ENCODE assay signal across 23 cellular contexts in genomic region chr19:16303755-16304154, GRCh38. TPM values are rescaled to one million over a fixed set of nuclear protein-coding genes. Genes with fewer than 3 reads are reported as not detected.
DNase-seq lines count a peak whose midpoint lies in the region; ATAC-seq and TF ChIP-seq lines count a peak whose summit lies in the region.
"Had no signal": no experiment of that assay in that cellular context is flagged by ENCODE, and none has a peak within 500 bp of the region (broad histone marks: within the 10 kb centered on the region; RNA-seq: fewer than 3 reads in every experiment).

No MANE protein-coding gene starts in this region.

- H2BK120ac ChIP-seq in trophoblast cell (ENCODE audit: insufficient read depth, low read length, poor library complexity) = no peak overlapping the region

- no peak overlapping the region for H4K91ac ChIP-seq in trophoblast cell (ENCODE audit: low read depth, low read length)

- H3K9ac ChIP-seq in trophoblast cell (ENCODE audit: low read length) = peak overlapping the region; percentile 53
- H3K9ac ChIP-seq: BLaER1 had no signal

- H2BK12ac ChIP-seq in trophoblast cell (ENCODE audit: low read length) = no peak overlapping the region

- H3K9me3 ChIP-seq in trophoblast cell (ENCODE audit: insufficient read depth, low read depth, low read length) = no peaks in the 10 kb centered on the region
- H3K9me3 ChIP-seq: BLaER1, Caco-2, MG63 had no signal

- no peak overlapping the region for H2AK5ac ChIP-seq in trophoblast cell (ENCODE audit: low read length)

- no peak overlapping the region for H4K12ac ChIP-seq in trophoblast cell (ENCODE audit: low read depth, low read length)

- H3K23ac ChIP-seq in trophoblast cell (ENCODE audit: low read length) = no peak overlapping the region

- no peak overlapping the region for H4K8ac ChIP-seq in trophoblast cell (ENCODE audit: low read depth, low read length)

- DNase-seq in Ammon's horn (ENCODE audit: low spot score) (peak; percentile 27), left ventricle myocardium superior (peak; percentile 43), trophoblast cell (no peak), SK-N-DZ (ENCODE audit: low spot score) (no peak), NCI-H345 (lab: John Stamatoyannopoulos, UW) (no peak), amniotic stem cell (lab: John Stamatoyannopoulos, UW) (no peak), NCI-H524 treated with DMSO at 0.1 percent for 48 hours (lab: John Stamatoyannopoulos, UW) (no peak)
- DNase-seq: activated CD4-positive, alpha-beta memory T cell treated with anti-CD3 and anti-CD28 coated beads for 36 hours; activated CD8-positive, alpha-beta memory T cell treated with anti-CD3 and anti-CD28 coated beads, Interleukin-2, amount 50 U/mL, for 48 hours; Caco-2; cerebellar nuclear complex; DMS79; left colon; MG63; NCI-H1436 treated with DMSO at 0.1 percent for 48 hours; NCI-H524; RPMI8226 had no signal

- H3K27me3 ChIP-seq in trophoblast cell (ENCODE audit: insufficient read depth, low read length) = no peaks in the 10 kb centered on the region
- H3K27me3 ChIP-seq: BLaER1, MG63 had no signal

- H3K79me1 ChIP-seq in trophoblast cell (ENCODE audit: low read length) = no peaks in the 10 kb centered on the region

- H3K4me1 ChIP-seq in trophoblast cell (ENCODE audit: control insufficient read depth in 1 of 2, insufficient read depth in 2 of 2, low read length in 2 of 2) = no peaks in the 10 kb centered on the region
- H3K4me1 ChIP-seq: Caco-2 had no signal

- no peak overlapping the region for H3K4me3 ChIP-seq in trophoblast cell (ENCODE audit: low read depth, low read length)
- H3K4me3 ChIP-seq: BLaER1, GM23338, K562, MG63, smooth muscle cell had no signal

- H3K18ac ChIP-seq in trophoblast cell (ENCODE audit: low read length) = no peak overlapping the region

- H3K14ac ChIP-seq in trophoblast cell (ENCODE audit: low read length) = no peak overlapping the region

- H3K36me3 ChIP-seq in trophoblast cell (ENCODE audit: control insufficient read depth in 1 of 2, insufficient read depth in 2 of 2, low read length in 2 of 2) = no peaks in the 10 kb centered on the region
- H3K36me3 ChIP-seq: BLaER1, MG63 had no signal

- H2BK5ac ChIP-seq in trophoblast cell (ENCODE audit: low read depth, low read length, poor library complexity) = no peak overlapping the region

- no peak overlapping the region for H2AFZ ChIP-seq in trophoblast cell (ENCODE audit: insufficient read depth, low read length, poor library complexity)
- H2AFZ ChIP-seq: GM23338 had no signal

- H3K27ac ChIP-seq in trophoblast cell (ENCODE audit: low read depth, low read length) = no peak overlapping the region
- H3K27ac ChIP-seq: BLaER1 had no signal

- H3K79me2 ChIP-seq in trophoblast cell (ENCODE audit: control insufficient read depth, insufficient read depth, low read length, poor library complexity) = no peaks in the 10 kb centered on the region

- no CpG with 5 or more reads among the region's 3 CpGs for WGBS in trophoblast cell (ENCODE audit: extremely low coverage, insufficient coverage, insufficient read length)

- no peak overlapping the region for H3K4ac ChIP-seq in trophoblast cell (ENCODE audit: low read depth, low read length)

- peak; percentile 77 for ATAC-seq in SK-N-SH treated with all-trans-retinoic acid at 6 μM for 48 hours
- peak; percentile 79 for ATAC-seq in left ventricle myocardium superior
- ATAC-seq: activated naive CD4-positive, alpha-beta T cell treated with anti-CD3 and anti-CD28 coated beads, Interleukin-2, amount 50 U/mL, for 72 hours; GM23338; K562; left colon had no signal

- intact Hi-C loops in left ventricle myocardium superior (cut with micrococcal nuclease) = no loop called here

- H3K4me2 ChIP-seq in trophoblast cell (ENCODE audit: low read length) = no peak overlapping the region
- H3K4me2 ChIP-seq: GM23338, smooth muscle cell had no signal

TF ChIP-seq in SK-N-SH treated with all-trans-retinoic acid at 6 μM for 48 hours, 23 proteins besides CTCF, POLR2A, EP300 and RAD21:
- TF ChIP-seq SNAI2 (CRISPR knock-in tag; IDR thresholded peaks at IDR 0.05) (no peak), ZNF70 (CRISPR knock-in tag; IDR thresholded peaks at IDR 0.05) (no peak), PPARA (CRISPR knock-in tag; IDR thresholded peaks at IDR 0.05; ENCODE audit: borderline replicate concordance) (no peak), TCF4 (CRISPR knock-in tag; IDR thresholded peaks at IDR 0.05; ENCODE audit: borderline replicate concordance) (no peak), GLIS3 (CRISPR knock-in tag; IDR thresholded peaks at IDR 0.05) (no peak), CSRNP3 (CRISPR knock-in tag; IDR thresholded peaks at IDR 0.05) (no peak), ESRRG (CRISPR knock-in tag; IDR thresholded peaks at IDR 0.05) (no peak), RARB (CRISPR knock-in tag; IDR thresholded peaks at IDR 0.05) (no peak), POU6F1 (CRISPR knock-in tag; IDR thresholded peaks at IDR 0.05; ENCODE audit: borderline replicate concordance, low read depth) (no peak), TSHZ2 (CRISPR knock-in tag; IDR thresholded peaks at IDR 0.05) (no peak), ZNF8 (CRISPR knock-in tag; IDR thresholded peaks at IDR 0.05) (no peak), ISL1 (CRISPR knock-in tag; IDR thresholded peaks at IDR 0.05) (no peak), OSR1 (CRISPR knock-in tag; IDR thresholded peaks at IDR 0.05) (no peak)

RNA-seq across cellular contexts. Expression of gene KLF2, which starts 20.9 kb away (rescaled TPM):
- total RNA-seq in left ventricle myocardium superior = 72.1 TPM
- polyA plus RNA-seq in trophoblast cell (2013) = 1.0 and 1.2 TPM in 2 replicates
- not detected in 2 replicates for polyA plus RNA-seq in SK-N-DZ (2014; cell fraction: cytosol; rRNA removed)
- polyA plus RNA-seq in SK-N-DZ (2014; cell fraction: nucleus; rRNA removed) = not detected in 2 replicates
- polyA plus RNA-seq: GM23338, K562 had no signal

Comparison
In these comparisons a context has a peak if more than half of its experiments do, and no peak if none do; other contexts are left out.
1. DNase-seq: peak in Ammon's horn (single experiment) and left ventricle myocardium superior (single experiment); none in trophoblast cell (0 of 2), SK-N-DZ (single experiment), NCI-H345 (single experiment), amniotic stem cell (single experiment) and NCI-H524 treated with DMSO at 0.1 percent for 48 hours (single experiment).